In the genomic region with DNA sequence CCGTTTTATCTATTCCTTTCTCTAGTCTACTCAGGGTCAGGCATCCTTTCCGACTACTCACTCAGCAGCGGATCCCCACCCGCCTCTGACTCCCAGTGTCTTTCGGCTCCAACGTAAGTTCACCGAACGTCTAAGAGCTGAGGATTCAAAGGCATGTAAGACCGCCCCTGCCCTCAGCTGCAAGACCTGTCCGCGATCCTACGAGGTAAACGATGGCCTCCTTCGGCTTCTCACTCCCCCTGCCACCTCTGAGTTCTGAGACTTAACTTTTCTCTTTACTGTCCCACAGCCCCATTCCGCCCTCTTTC, we compare ENCODE assay signal across 8 cellular contexts. TPM values are rescaled to one million over a fixed set of nuclear protein-coding genes. Genes with fewer than 3 reads are reported as not detected.
A peak's percentile ranks its signal among the peaks of the same experiment; 100 is the strongest.
DNase-seq lines count a peak whose midpoint lies in the region; ATAC-seq and TF ChIP-seq lines count a peak whose summit lies in the region.

No MANE protein-coding gene starts in this region.

- H2AK5ac ChIP-seq in mesendoderm (ENCODE audit: low read length), result no peak overlapping the region

- no CpG with 5 or more reads among the region's 15 CpGs for WGBS in mesendoderm (ENCODE audit: extremely low coverage, insufficient coverage, low lambda C conversion rate)

- H3K4me2 ChIP-seq in mesendoderm (ENCODE audit: low read length), result peak overlapping the region; percentile 73

- peak overlapping the region; percentile 97 for H3K9ac ChIP-seq in mesendoderm (ENCODE audit: low read length)

- DNase-seq in astrocyte of the cerebellum (ENCODE audit: low read depth) (no peak), mesendoderm (no peak), GM19238 (ENCODE audit: insufficient read length, low spot score) (no peak), NCI-H774 (lab: John Stamatoyannopoulos, UW) (no peak), NCI-H2029 treated with DMSO at 0.1 percent for 48 hours (lab: John Stamatoyannopoulos, UW) (no peak), T-helper 9 cell (no peak)

- H2BK15ac ChIP-seq in mesendoderm (replicated peaks; ENCODE audit: low read depth), result no peak overlapping the region

- H3K36me3 ChIP-seq in mesendoderm (ENCODE audit: control insufficient read depth, insufficient read depth, low read length), result peaks cover 9% of the 10 kb centered on the region

- ATAC-seq in GM18907 (IDR thresholded peaks at IDR 0.05; ENCODE audit: unreplicated experiment), result peak; percentile 13
- peak; percentile 11 for ATAC-seq in HG03097 (IDR thresholded peaks at IDR 0.05; ENCODE audit: low FRiP score, unreplicated experiment)

- peaks cover 8% of the 10 kb centered on the region for H3K79me2 ChIP-seq in mesendoderm (ENCODE audit: control insufficient read depth, insufficient read depth, low read length)

- H4K5ac ChIP-seq in mesendoderm (ENCODE audit: low read length), result no peak overlapping the region

- H3K4me3 ChIP-seq in astrocyte of the cerebellum (ENCODE audit: low read depth, low read length) (peak overlapping the region; percentile 76), mesendoderm (ENCODE audit: low read length) (peak overlapping the region; percentile 98)

- no peak overlapping the region for H4K8ac ChIP-seq in mesendoderm (ENCODE audit: low read depth, low read length)

- H3K79me1 ChIP-seq in mesendoderm (ENCODE audit: low read length), result peaks cover 4% of the 10 kb centered on the region

- no peak overlapping the region for H2BK5ac ChIP-seq in mesendoderm (ENCODE audit: low read length)

- H2BK120ac ChIP-seq in mesendoderm (ENCODE audit: low read depth, low read length), result no peak overlapping the region

- peaks cover 3% of the 10 kb centered on the region for H3K4me1 ChIP-seq in mesendoderm (ENCODE audit: control insufficient read depth, low read depth, low read length)

- no peak overlapping the region for H3K23ac ChIP-seq in mesendoderm (ENCODE audit: low read length)

- H3K18ac ChIP-seq in mesendoderm (ENCODE audit: low read length), result no peak overlapping the region

- H3K4ac ChIP-seq in mesendoderm (ENCODE audit: low read depth, low read length), result no peak overlapping the region

- in situ Hi-C loops in astrocyte of the cerebellum (cut with HindIII; ENCODE audit: low sequenced_read_pairs), result no loop called here

- H3K27ac ChIP-seq in mesendoderm (ENCODE audit: low read depth, low read length), result no peak overlapping the region

- H3K56ac ChIP-seq in mesendoderm (ENCODE audit: low read length), result peak overlapping the region; percentile 99

- no peaks in the 10 kb centered on the region for H3K27me3 ChIP-seq in mesendoderm (ENCODE audit: insufficient read depth, low read length, poor library complexity)

- TF ChIP-seq CTCF in astrocyte of the cerebellum (IDR thresholded peaks at IDR 0.05; ENCODE audit: low read depth, low read length, missing control alignments), result no peak

RNA-seq across cellular contexts. Expression of a gene that starts 0.3 kb away (rescaled TPM):
- polyA plus RNA-seq in mesendoderm (2013, experiment 1 of 2), result 97.5 TPM
- polyA plus RNA-seq in mesendoderm (2013, experiment 2 of 2), result 99.4 TPM

RNA-seq across cellular contexts. Expression of a gene that starts 23.1 kb away (rescaled TPM):
- polyA plus RNA-seq in mesendoderm (2013, experiment 1 of 2), result 0.93 TPM
- 0.78 TPM for polyA plus RNA-seq in mesendoderm (2013, experiment 2 of 2)
